27 cellular contexts compared by ENCODE assay signal in genomic region chr6:39050453-39051112, GRCh38. TPM values are rescaled to one million over a fixed set of nuclear protein-coding genes. Genes with fewer than 3 reads are reported as not detected.
A peak's percentile ranks its signal among the peaks of the same experiment; 100 is the strongest.
DNase-seq lines count a peak whose midpoint lies in the region; ATAC-seq and TF ChIP-seq lines count a peak whose summit lies in the region.
"Had no signal": no experiment of that assay in that cellular context is flagged by ENCODE, and none has a peak within 500 bp of the region (broad histone marks: within the 10 kb centered on the region; RNA-seq: fewer than 3 reads in every experiment).

No MANE protein-coding gene starts in this region.

- intact Hi-C loops in activated CD4-positive, alpha-beta memory T cell treated with anti-CD3 and anti-CD28 coated beads for 36 hours (cut with micrococcal nuclease), result no loop called here
- intact Hi-C loops in natural killer cell (cut with micrococcal nuclease), result no loop called here

- no peaks in the 10 kb centered on the region for H3K36me3 Mint-ChIP-seq in activated CD4-positive, alpha-beta memory T cell treated with anti-CD3 and anti-CD28 coated beads for 36 hours
- no peaks in the 10 kb centered on the region for H3K36me3 Mint-ChIP-seq in activated CD4-positive, alpha-beta memory T cell treated with anti-CD3 and anti-CD28 coated beads, Interleukin-2, amount 10 ng/mL, durations not matched to agents 7 days and 5 days (ENCODE audit: low read depth)
- no peaks in the 10 kb centered on the region for H3K36me3 Mint-ChIP-seq in activated naive CD8-positive, alpha-beta T cell
- no peaks in the 10 kb centered on the region for H3K36me3 Mint-ChIP-seq in natural killer cell
- H3K36me3 Mint-ChIP-seq: T-cell had no signal

- no peak overlapping the region for H3K27ac Mint-ChIP-seq in activated CD4-positive, alpha-beta memory T cell treated with anti-CD3 and anti-CD28 coated beads for 36 hours
- H3K27ac Mint-ChIP-seq in activated CD4-positive, alpha-beta memory T cell treated with anti-CD3 and anti-CD28 coated beads, Interleukin-2, amount 10 ng/mL, durations not matched to agents 7 days and 5 days, result no peak overlapping the region
- H3K27ac Mint-ChIP-seq in activated naive CD8-positive, alpha-beta T cell, result peak overlapping the region; percentile 46
- peak overlapping the region; percentile 83 to 87 for H3K27ac Mint-ChIP-seq in natural killer cell
- H3K27ac Mint-ChIP-seq: T-cell had no signal

- no peak overlapping the region for H3K27ac ChIP-seq in BLaER1
- H3K27ac ChIP-seq: A549, Peyer's patch, prostate gland, SJCRH30, vagina had no signal

- H3K27me3 ChIP-seq in BLaER1, result peaks cover 32% of the 10 kb centered on the region
- H3K27me3 ChIP-seq: SJCRH30 had no signal

- peak; percentile 21 for DNase-seq in activated CD4-positive, alpha-beta memory T cell treated with anti-CD3 and anti-CD28 coated beads for 36 hours
- no peak for DNase-seq in activated CD4-positive, alpha-beta memory T cell treated with anti-CD3 and anti-CD28 coated beads, Interleukin-2, amount 10 ng/mL, durations not matched to agents 7 days and 5 days
- DNase-seq in natural killer cell (peak; percentile 23), DMS 273 (lab: John Stamatoyannopoulos, UW; ENCODE audit: unreplicated experiment) (no peak)
- DNase-seq: activated naive CD4-positive, alpha-beta T cell; aorta; BE2C; dermis blood vessel endothelial cell; DMS79 treated with DMSO at 0.1 percent for 48 hours; kidney; MG63; NCI-H1436 treated with DMSO at 0.1 percent for 48 hours; NCI-H2171 treated with DMSO at 0.1 percent for 48 hours; Peyer's patch; T-cell had no signal

- H3K4me2 ChIP-seq in BLaER1, result peak overlapping the region; percentile 84
- H3K4me2 ChIP-seq: A549 had no signal

- no peaks in the 10 kb centered on the region for H3K9me3 Mint-ChIP-seq in activated CD4-positive, alpha-beta memory T cell treated with anti-CD3 and anti-CD28 coated beads for 36 hours
- no peaks in the 10 kb centered on the region for H3K9me3 Mint-ChIP-seq in activated CD4-positive, alpha-beta memory T cell treated with anti-CD3 and anti-CD28 coated beads, Interleukin-2, amount 10 ng/mL, durations not matched to agents 7 days and 5 days
- no peaks in the 10 kb centered on the region for H3K9me3 Mint-ChIP-seq in activated naive CD8-positive, alpha-beta T cell (ENCODE audit: low read depth)
- no peaks in the 10 kb centered on the region for H3K9me3 Mint-ChIP-seq in natural killer cell
- H3K9me3 Mint-ChIP-seq: central memory CD8-positive, alpha-beta T cell; T-cell had no signal

- peaks cover 47% of the 10 kb centered on the region for H3K4me1 ChIP-seq in BLaER1
- H3K4me1 ChIP-seq: A549, BE2C, SJCRH30 had no signal

- H3K4me3 ChIP-seq in BLaER1, result no peak overlapping the region
- H3K4me3 ChIP-seq: A549, lung, MG63, Peyer's patch, prostate gland, SJCRH30, vagina had no signal

- H3K36me3 ChIP-seq in BLaER1, result 0 out of 2 replicates have a peak, but pooled peaks cover 8% of the 10 kb centered on the region
- H3K36me3 ChIP-seq: BE2C, MG63, Peyer's patch, prostate gland, SJCRH30, vagina had no signal

- CTCF ChIA-PET in activated CD4-positive, alpha-beta memory T cell treated with anti-CD3 and anti-CD28 coated beads for 36 hours (lab: Charles Lee), result interaction anchor here (1.1 kb wide), 1 partner anchor 19 kb away, joined by 3 read pairs; no protein-coding TSS in a partner anchor
- CTCF ChIA-PET in activated CD4-positive, alpha-beta memory T cell treated with anti-CD3 and anti-CD28 coated beads, Interleukin-2, amount 10 ng/mL, durations not matched to agents 7 days and 5 days (lab: Charles Lee), result interaction anchor here (0.8 kb wide), 1 partner anchor 178 kb away, joined by 3 read pairs; no protein-coding TSS in a partner anchor

- H3K27me3 Mint-ChIP-seq in activated CD4-positive, alpha-beta memory T cell treated with anti-CD3 and anti-CD28 coated beads for 36 hours, result peaks cover 47% of the 10 kb centered on the region
- peaks cover 49% of the 10 kb centered on the region for H3K27me3 Mint-ChIP-seq in activated CD4-positive, alpha-beta memory T cell treated with anti-CD3 and anti-CD28 coated beads, Interleukin-2, amount 10 ng/mL, durations not matched to agents 7 days and 5 days
- H3K27me3 Mint-ChIP-seq in activated naive CD8-positive, alpha-beta T cell, result peaks cover 19% of the 10 kb centered on the region
- H3K27me3 Mint-ChIP-seq in natural killer cell (ENCODE audit: low read depth in 2 of 2), result peaks cover 0 to 5% of the 10 kb centered on the region in 2 donors

- no peaks in the 10 kb centered on the region for H3K9me3 ChIP-seq in BLaER1
- H3K9me3 ChIP-seq: A549, BE2C, MG63, Peyer's patch, prostate gland, SJCRH30, vagina had no signal

- H3K4me3 Mint-ChIP-seq in activated CD4-positive, alpha-beta memory T cell treated with anti-CD3 and anti-CD28 coated beads for 36 hours, result no peak overlapping the region
- no peak overlapping the region for H3K4me3 Mint-ChIP-seq in activated CD4-positive, alpha-beta memory T cell treated with anti-CD3 and anti-CD28 coated beads, Interleukin-2, amount 10 ng/mL, durations not matched to agents 7 days and 5 days
- peak overlapping the region; percentile 27 for H3K4me3 Mint-ChIP-seq in activated naive CD8-positive, alpha-beta T cell
- peak overlapping the region; percentile 81 for H3K4me3 Mint-ChIP-seq in natural killer cell
- H3K4me3 Mint-ChIP-seq: central memory CD8-positive, alpha-beta T cell had no signal

- no peak overlapping the region for H3K9ac ChIP-seq in BLaER1

- H4K20me1 ChIP-seq in BLaER1, result peaks cover 61% of the 10 kb centered on the region

- H3K4me1 Mint-ChIP-seq in activated CD4-positive, alpha-beta memory T cell treated with anti-CD3 and anti-CD28 coated beads for 36 hours (ENCODE audit: low read depth), result peaks cover 22% of the 10 kb centered on the region
- peaks cover 20% of the 10 kb centered on the region for H3K4me1 Mint-ChIP-seq in activated CD4-positive, alpha-beta memory T cell treated with anti-CD3 and anti-CD28 coated beads, Interleukin-2, amount 10 ng/mL, durations not matched to agents 7 days and 5 days
- peaks cover 26% of the 10 kb centered on the region for H3K4me1 Mint-ChIP-seq in activated naive CD8-positive, alpha-beta T cell (ENCODE audit: low read depth)
- H3K4me1 Mint-ChIP-seq in natural killer cell, result peaks cover 47 to 48% of the 10 kb centered on the region in 2 donors

- TF ChIP-seq CTCF in natural killer cell (IDR thresholded peaks at IDR 0.05), result no peak

- POLR2A ChIA-PET in activated CD4-positive, alpha-beta memory T cell treated with anti-CD3 and anti-CD28 coated beads for 36 hours (lab: Charles Lee), result no interaction called here
- POLR2A ChIA-PET in activated CD4-positive, alpha-beta memory T cell treated with anti-CD3 and anti-CD28 coated beads, Interleukin-2, amount 10 ng/mL, durations not matched to agents 7 days and 5 days (lab: Charles Lee), result no interaction called here

- ATAC-seq in natural killer cell (peak; percentile 80 to 83 (median 82)), GM19395 (IDR thresholded peaks at IDR 0.05; ENCODE audit: unreplicated experiment) (no peak), GM21723 (IDR thresholded peaks at IDR 0.05; ENCODE audit: unreplicated experiment) (no peak)
- ATAC-seq: A549, T-cell had no signal

RNA-seq across cellular contexts. Expression of gene GLP1R, which starts 2.0 kb away (rescaled TPM):
- under 1 TPM in 1 of 2 experiments, not detected in 1; 0.07 TPM for total RNA-seq in activated CD4-positive, alpha-beta memory T cell treated with anti-CD3 and anti-CD28 coated beads for 36 hours
- not detected for total RNA-seq in activated CD4-positive, alpha-beta memory T cell treated with anti-CD3 and anti-CD28 coated beads, Interleukin-2, amount 10 ng/mL, durations not matched to agents 7 days and 5 days
- total RNA-seq in natural killer cell, result 1 to 10 TPM; 2.2 to 6.5 (median 3.0) TPM
- total RNA-seq: aorta, dermis blood vessel endothelial cell, H4, HT-29, SJCRH30, vagina had no signal

Comparison
In these comparisons a context has a peak if more than half of its experiments do, and no peak if none do; other contexts are left out.
1. DNase-seq: peak in activated CD4-positive, alpha-beta memory T cell treated with anti-CD3 and anti-CD28 coated beads for 36 hours (single experiment) and natural killer cell (single experiment); none in activated CD4-positive, alpha-beta memory T cell treated with anti-CD3 and anti-CD28 coated beads, Interleukin-2, amount 10 ng/mL, durations not matched to agents 7 days and 5 days (single experiment) and DMS 273 (single experiment).
2. H3K27ac Mint-ChIP-seq: peak in activated naive CD8-positive, alpha-beta T cell (single experiment) and natural killer cell (2 of 2); none in activated CD4-positive, alpha-beta memory T cell treated with anti-CD3 and anti-CD28 coated beads for 36 hours (single experiment) and activated CD4-positive, alpha-beta memory T cell treated with anti-CD3 and anti-CD28 coated beads, Interleukin-2, amount 10 ng/mL, durations not matched to agents 7 days and 5 days (single experiment).
3. H3K4me3 Mint-ChIP-seq: peak in activated naive CD8-positive, alpha-beta T cell (single experiment) and natural killer cell (single experiment); none in activated CD4-positive, alpha-beta memory T cell treated with anti-CD3 and anti-CD28 coated beads for 36 hours (single experiment) and activated CD4-positive, alpha-beta memory T cell treated with anti-CD3 and anti-CD28 coated beads, Interleukin-2, amount 10 ng/mL, durations not matched to agents 7 days and 5 days (single experiment).
4. ATAC-seq: peak in natural killer cell (3 of 3); none in GM19395 (single experiment) and GM21723 (single experiment).